In genomic region chr5:54743997-54744788, GRCh38 we compare ENCODE assay signal across 8 cellular contexts.
DNase-seq lines count a peak whose midpoint lies in the region; ATAC-seq, FAIRE-seq and TF ChIP-seq lines count a peak whose summit lies in the region.

No MANE protein-coding gene starts in this region.

- no peak for FAIRE-seq in small intestine (lab: Jason Lieb, UNC)

- H3K36me3 Mint-ChIP-seq in activated naive CD8-positive, alpha-beta T cell treated with anti-CD3 and anti-CD28 coated beads, Interleukin-2, amount 50 U/mL, for 24 hours (ENCODE audit: low read depth), result no peaks in the 10 kb centered on the region

- ATAC-seq in GM18502 (IDR thresholded peaks at IDR 0.05; ENCODE audit: poor library complexity, unreplicated experiment), result peak; percentile 88
- peak; percentile 78 for ATAC-seq in HG02973 (IDR thresholded peaks at IDR 0.05; ENCODE audit: unreplicated experiment)
- ATAC-seq in activated naive CD8-positive, alpha-beta T cell treated with anti-CD3 and anti-CD28 coated beads, Interleukin-2, amount 50 U/mL, for 24 hours, result peak; percentile 53
- ATAC-seq in right cardiac atrium, result peak; percentile 44 to 58

- no peak for TF ChIP-seq CTCF in RWPE1 (conservative IDR thresholded peaks at IDR 0.05; ENCODE audit: low read depth)

- in situ Hi-C loops in G401 (cut with HindIII; ENCODE audit: low sequenced_read_pairs), result no loop called here

- H3K4me1 Mint-ChIP-seq in activated naive CD8-positive, alpha-beta T cell treated with anti-CD3 and anti-CD28 coated beads, Interleukin-2, amount 50 U/mL, for 24 hours, result peaks cover 13% of the 10 kb centered on the region

- H3K4me1 ChIP-seq in right cardiac atrium (ENCODE audit: control insufficient read depth, insufficient read depth, low read length) (peaks cover 5% of the 10 kb centered on the region), small intestine (ENCODE audit: control insufficient read depth in 2 of 2, insufficient read depth in 1 of 2, low read depth in 1 of 2, low read length in 1 of 2) (peaks cover 0 to 3% of the 10 kb centered on the region in 2 donors)

- H3K27ac Mint-ChIP-seq in activated naive CD8-positive, alpha-beta T cell treated with anti-CD3 and anti-CD28 coated beads, Interleukin-2, amount 50 U/mL, for 24 hours, result peak overlapping the region; percentile 69

- H3K27ac ChIP-seq in RWPE1 (no peak overlapping the region), right cardiac atrium (ENCODE audit: low read length) (peak overlapping the region; percentile 23), small intestine (ENCODE audit: low read depth in 1 of 2, low read length in 1 of 2) (peak overlapping the region; percentile 55 to 85)

- no peaks in the 10 kb centered on the region for H3K9me3 ChIP-seq in right cardiac atrium (ENCODE audit: control insufficient read depth, low read length)
- H3K9me3 ChIP-seq in small intestine (ENCODE audit: control insufficient read depth, low read depth), result no peaks in the 10 kb centered on the region

- POLR2A ChIA-PET in RWPE1 (lab: Yijun Ruan, JAX; ENCODE audit: low non-redundant PET), result interaction anchor here (0.6 kb wide), 1 partner anchor 21 kb away, joined by 3 read pairs; no protein-coding TSS in a partner anchor

- DNase-seq in RWPE1 (ENCODE audit: low spot score) (peak; percentile 57), right cardiac atrium (peak in 1 of 3 donors; percentile 54), small intestine (peak; percentile 64), nucleus accumbens (lab: John Stamatoyannopoulos, UW) (no peak), G401 (ENCODE audit: low spot score) (no peak)
- peak; percentile 24 for DNase-seq in activated naive CD8-positive, alpha-beta T cell treated with anti-CD3 and anti-CD28 coated beads, Interleukin-2, amount 50 U/mL, for 24 hours

- peak overlapping the region; percentile 25 for H3K4me3 Mint-ChIP-seq in activated naive CD8-positive, alpha-beta T cell treated with anti-CD3 and anti-CD28 coated beads, Interleukin-2, amount 50 U/mL, for 24 hours

- no peaks in the 10 kb centered on the region for H3K27me3 ChIP-seq in right cardiac atrium (ENCODE audit: control insufficient read depth, insufficient read depth)
- H3K27me3 ChIP-seq in small intestine (ENCODE audit: control insufficient read depth in 2 of 2, insufficient read depth in 2 of 2, low read length in 2 of 2), result no peaks in the 10 kb centered on the region

- intact Hi-C loops in right cardiac atrium (cut with DNase I), result no loop called here

- CTCF ChIA-PET in RWPE1 (lab: Yijun Ruan, JAX), result interaction anchor here (0.5 to 4.2 kb wide), 3 partner anchors 87 to 1587 kb away, joined by 3 to 31 read pairs (median 3); partner anchors contain the start of gene SNX18

- no peaks in the 10 kb centered on the region for H3K27me3 Mint-ChIP-seq in activated naive CD8-positive, alpha-beta T cell treated with anti-CD3 and anti-CD28 coated beads, Interleukin-2, amount 50 U/mL, for 24 hours

- WGBS in right cardiac atrium, result 63% methylated on average over 8 of the region's 8 CpGs
- 64 to 75% (median 73%) methylated on average over 8 of the region's 8 CpGs for WGBS in small intestine, 3 donors

- H3K4me3 ChIP-seq in right cardiac atrium (ENCODE audit: low read length), result no peak overlapping the region
- H3K4me3 ChIP-seq in small intestine (ENCODE audit: low read depth in 1 of 2, low read length in 2 of 2), result no peak overlapping the region

- H3K36me3 ChIP-seq in small intestine (ENCODE audit: control insufficient read depth in 2 of 2, insufficient read depth in 2 of 2, low read length in 2 of 2), result no peaks in the 10 kb centered on the region

- H3K9me3 Mint-ChIP-seq in activated naive CD8-positive, alpha-beta T cell treated with anti-CD3 and anti-CD28 coated beads, Interleukin-2, amount 50 U/mL, for 24 hours, result no peaks in the 10 kb centered on the region

Comparison
In these comparisons a context has a peak if more than half of its experiments do, and no peak if none do; other contexts are left out.
1. DNase-seq: peak in RWPE1 (single experiment), activated naive CD8-positive, alpha-beta T cell treated with anti-CD3 and anti-CD28 coated beads, Interleukin-2, amount 50 U/mL, for 24 hours (single experiment) and small intestine (single experiment); none in nucleus accumbens (0 of 56) and G401 (single experiment).
2. Peak in every context shown above with its lines, with median percentiles within 50 percentile points of each other: ATAC-seq.